Comparison of ENCODE assay signal across 18 cellular contexts in the genomic region with DNA sequence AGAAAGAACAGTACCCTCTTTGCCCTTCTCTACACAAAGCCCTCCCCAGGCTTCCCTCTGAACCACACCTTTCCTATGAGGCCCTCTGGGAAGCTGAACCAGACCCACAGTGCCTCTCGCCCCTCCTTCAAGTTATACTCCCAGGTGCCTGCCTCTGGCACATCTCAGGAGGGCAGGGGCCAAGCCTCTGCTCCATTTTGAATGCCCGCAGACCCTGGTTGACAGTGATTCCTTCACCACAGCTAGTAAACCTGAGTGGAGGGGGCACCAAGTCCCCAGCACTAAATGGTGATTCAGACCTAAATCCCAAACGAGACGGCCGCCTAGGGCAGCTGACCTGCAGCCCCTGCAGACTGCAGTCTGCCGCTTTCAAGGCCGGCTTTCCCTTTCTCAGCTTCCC.
DNase-seq lines count a peak whose midpoint lies in the region; ATAC-seq, FAIRE-seq and TF ChIP-seq lines count a peak whose summit lies in the region.
"Had no signal": no experiment of that assay in that cellular context is flagged by ENCODE, and none has a peak within 500 bp of the region (broad histone marks: within the 10 kb centered on the region; RNA-seq: fewer than 3 reads in every experiment).

No MANE protein-coding gene starts in this region.

- no peaks in the 10 kb centered on the region for H3K4me1 Mint-ChIP-seq in Calu3 (ENCODE audit: low read depth, unreplicated experiment)
- H3K4me1 Mint-ChIP-seq in activated CD4-positive, alpha-beta T cell treated with anti-CD3 and anti-CD28 coated beads, Interleukin-2, amount 10 ng/mL, durations not matched to agents 7 days and 5 days: peaks cover 2% of the 10 kb centered on the region
- H3K4me1 Mint-ChIP-seq: CD14-positive monocyte had no signal

- H3K27ac ChIP-seq in ascending aorta (peak overlapping the region; percentile 36 to 40), lower lobe of right lung (no peak overlapping the region), gastrocnemius medialis (peak overlapping the region; percentile 37 to 73 (median 58))

- TF ChIP-seq CTCF in Calu3 (IDR thresholded peaks at IDR 0.05; ENCODE audit: unreplicated experiment) (no peak), ascending aorta (IDR thresholded peaks at IDR 0.05) (no peak), lower lobe of right lung (IDR thresholded peaks at IDR 0.05) (no peak), gastrocnemius medialis (IDR thresholded peaks at IDR 0.05 in 4 of 5, conservative IDR thresholded peaks at IDR 0.05 in 1 of 5) (no peak)

- POLR2A ChIA-PET in activated CD4-positive, alpha-beta T cell treated with anti-CD3 and anti-CD28 coated beads, Interleukin-2, amount 10 ng/mL, durations not matched to agents 7 days and 5 days (lab: Charles Lee): no interaction called here

- H3K4me1 ChIP-seq in ascending aorta (no peaks in the 10 kb centered on the region), lower lobe of right lung (no peaks in the 10 kb centered on the region), gastrocnemius medialis (no peaks in the 10 kb centered on the region)

- no peaks in the 10 kb centered on the region for H3K27me3 ChIP-seq in ascending aorta
- no peaks in the 10 kb centered on the region for H3K27me3 ChIP-seq in lower lobe of right lung (ENCODE audit: low read depth)
- no peaks in the 10 kb centered on the region for H3K27me3 ChIP-seq in gastrocnemius medialis

- no peak for FAIRE-seq in GM12891 (lab: Jason Lieb, UNC)

- H3K9me3 ChIP-seq in ascending aorta (no peaks in the 10 kb centered on the region), lower lobe of right lung (no peaks in the 10 kb centered on the region), gastrocnemius medialis (no peaks in the 10 kb centered on the region)

- peaks cover 11% of the 10 kb centered on the region for H3K27me3 Mint-ChIP-seq in Calu3 (ENCODE audit: unreplicated experiment)
- peaks cover 3% of the 10 kb centered on the region for H3K27me3 Mint-ChIP-seq in activated CD4-positive, alpha-beta T cell treated with anti-CD3 and anti-CD28 coated beads, Interleukin-2, amount 10 ng/mL, durations not matched to agents 7 days and 5 days

- no peaks in the 10 kb centered on the region for H3K36me3 Mint-ChIP-seq in Calu3 (ENCODE audit: insufficient read depth, unreplicated experiment)
- H3K36me3 Mint-ChIP-seq in activated CD4-positive, alpha-beta T cell treated with anti-CD3 and anti-CD28 coated beads, Interleukin-2, amount 10 ng/mL, durations not matched to agents 7 days and 5 days (ENCODE audit: low read depth): no peaks in the 10 kb centered on the region
- H3K36me3 Mint-ChIP-seq: CD14-positive monocyte had no signal

- in situ Hi-C loops in gastrocnemius medialis (cut with MboI; ENCODE audit: low sequenced_read_pairs in 4 of 4): no loop called here

- peak overlapping the region; percentile 42 for H3K27ac Mint-ChIP-seq in Calu3 (ENCODE audit: unreplicated experiment)
- no peak overlapping the region for H3K27ac Mint-ChIP-seq in activated CD4-positive, alpha-beta T cell treated with anti-CD3 and anti-CD28 coated beads, Interleukin-2, amount 10 ng/mL, durations not matched to agents 7 days and 5 days
- H3K27ac Mint-ChIP-seq: CD14-positive monocyte had no signal

- no peak overlapping the region for H3K4me3 ChIP-seq in ascending aorta
- H3K4me3 ChIP-seq in lower lobe of right lung: no peak overlapping the region
- H3K4me3 ChIP-seq in gastrocnemius medialis: no peak overlapping the region

- ATAC-seq in lower lobe of right lung: no peak
- no peak for ATAC-seq in gastrocnemius medialis
- ATAC-seq: HCT116, PC-3 had no signal

- H3K9me3 Mint-ChIP-seq in Calu3 (ENCODE audit: low read depth, unreplicated experiment): no peaks in the 10 kb centered on the region
- H3K9me3 Mint-ChIP-seq in activated CD4-positive, alpha-beta T cell treated with anti-CD3 and anti-CD28 coated beads, Interleukin-2, amount 10 ng/mL, durations not matched to agents 7 days and 5 days: no peaks in the 10 kb centered on the region
- H3K9me3 Mint-ChIP-seq: CD14-positive monocyte had no signal

- DNase-seq in Calu3 (no peak), ascending aorta (ENCODE audit: low spot score in 2 of 2) (no peak), lower lobe of right lung (peak; percentile 30), gastrocnemius medialis (no peak), superior temporal gyrus (ENCODE audit: extremely low spot score) (no peak), GM12891 (ENCODE audit: insufficient read length, low spot score) (no peak), midbrain (lab: John Stamatoyannopoulos, UW) (no peak)
- DNase-seq in activated CD4-positive, alpha-beta T cell treated with anti-CD3 and anti-CD28 coated beads, Interleukin-2, amount 10 ng/mL, durations not matched to agents 7 days and 5 days: no peak
- DNase-seq: COR-L47, KG1, NCI-H1092 treated with DMSO at 0.1 percent for 48 hours, NCI-H187, NCI-H2171, NCI-H446 treated with DMSO at 0.1 percent for 48 hours, NCI-H748 treated with DMSO at 0.1 percent for 48 hours had no signal

- intact Hi-C loops in Calu3 (cut with micrococcal nuclease; ENCODE audit: unreplicated experiment): no loop called here
- intact Hi-C loops in ascending aorta (cut with DNase I): no loop called here
- intact Hi-C loops in lower lobe of right lung (cut with DNase I): no loop called here
- intact Hi-C loops in gastrocnemius medialis (cut with DNase I; ENCODE audit: low total_unique reads): no loop called here

- H3K36me3 ChIP-seq in ascending aorta (no peaks in the 10 kb centered on the region), lower lobe of right lung (no peaks in the 10 kb centered on the region), gastrocnemius medialis (no peaks in the 10 kb centered on the region)

- H3K4me3 Mint-ChIP-seq in Calu3 (ENCODE audit: low read depth, unreplicated experiment): no peak overlapping the region
- H3K4me3 Mint-ChIP-seq in activated CD4-positive, alpha-beta T cell treated with anti-CD3 and anti-CD28 coated beads, Interleukin-2, amount 10 ng/mL, durations not matched to agents 7 days and 5 days: no peak overlapping the region
- H3K4me3 Mint-ChIP-seq: CD14-positive monocyte had no signal

- TF ChIP-seq POLR2A in gastrocnemius medialis (IDR thresholded peaks at IDR 0.05) (no peak), GM12891 (IDR thresholded peaks at IDR 0.05; ENCODE audit: low read depth, low read length) (no peak)

- no TSS peak for BruUV-seq in Calu3 (replicated peaks; lab: Mats Ljungman, UMichigan)

- CTCF ChIA-PET in Calu3 (lab: Charles Lee): no interaction called here
- CTCF ChIA-PET in activated CD4-positive, alpha-beta T cell treated with anti-CD3 and anti-CD28 coated beads, Interleukin-2, amount 10 ng/mL, durations not matched to agents 7 days and 5 days (lab: Charles Lee): no interaction called here

TF ChIP-seq in GM12891, 5 proteins besides CTCF, POLR2A, EP300 and RAD21:
- no peak for TF ChIP-seq POU2F2 (IDR thresholded peaks at IDR 0.05; ENCODE audit: low read depth, low read length)
- no peak for TF ChIP-seq PAX5 (IDR thresholded peaks at IDR 0.05; ENCODE audit: insufficient read depth, low read length, severe bottlenecking)
- TF ChIP-seq POLR2AphosphoS5 (IDR thresholded peaks at IDR 0.05; ENCODE audit: low read depth, low read length): no peak
- TF ChIP-seq SPI1 (IDR thresholded peaks at IDR 0.05; ENCODE audit: low read depth, low read length): no peak
- TF ChIP-seq TAF1 (IDR thresholded peaks at IDR 0.05; ENCODE audit: low read depth, low read length): no peak
